9 cellular contexts compared by ENCODE assay signal in genomic region chrX:71096702-71097032, GRCh38. TPM values are rescaled to one million over a fixed set of nuclear protein-coding genes. Genes with fewer than 3 reads are reported as not detected.
DNase-seq lines count a peak whose midpoint lies in the region; ATAC-seq and TF ChIP-seq lines count a peak whose summit lies in the region.
"Had no signal": no experiment of that assay in that cellular context is flagged by ENCODE, and none has a peak within 500 bp of the region (broad histone marks: within the 10 kb centered on the region; RNA-seq: fewer than 3 reads in every experiment).

No MANE protein-coding gene starts in this region.

- DNase-seq in WERI-Rb-1 (no peak), left ventricle myocardium inferior (no peak), skeletal muscle cell (ENCODE audit: low read depth) (no peak), pons (ENCODE audit: low spot score) (no peak), NCI-H1436 (lab: John Stamatoyannopoulos, UW) (no peak), EL (no peak)
- DNase-seq: stimulated activated CD4-positive, alpha-beta T cell treated with anti-CD3 and anti-CD28 coated beads, Interleukin-4, amount 100 ng/mL, for 24 hours had no signal

- TF ChIP-seq CTCF in GM12875 (IDR thresholded peaks at IDR 0.05; ENCODE audit: borderline replicate concordance, insufficient read depth, low read depth, low read length) (no peak), WERI-Rb-1 (IDR thresholded peaks at IDR 0.05; ENCODE audit: low read depth, low read length) (no peak), left ventricle myocardium inferior (IDR thresholded peaks at IDR 0.05; ENCODE audit: borderline replicate concordance) (no peak)

- no peak for ATAC-seq in HG02678 (IDR thresholded peaks at IDR 0.05; ENCODE audit: unreplicated experiment)

- H3K4me1 ChIP-seq in left ventricle myocardium inferior: peaks cover 13% of the 10 kb centered on the region

- intact Hi-C loops in left ventricle myocardium inferior (cut with micrococcal nuclease): no loop called here

- H3K27ac ChIP-seq in WERI-Rb-1: no peak overlapping the region
- peak overlapping the region; percentile 71 for H3K27ac ChIP-seq in left ventricle myocardium inferior (replicated peaks)

- H3K9me3 ChIP-seq in WERI-Rb-1 (ENCODE audit: severe bottlenecking) (no peaks in the 10 kb centered on the region), left ventricle myocardium inferior (replicated peaks) (no peaks in the 10 kb centered on the region)

- H3K4me3 ChIP-seq in GM12875 (ENCODE audit: low read depth, low read length): peak overlapping the region; percentile 71
- peak overlapping the region; percentile 65 for H3K4me3 ChIP-seq in WERI-Rb-1 (ENCODE audit: low read depth, low read length)
- H3K4me3 ChIP-seq in left ventricle myocardium inferior: peak overlapping the region; percentile 71
- peak overlapping the region; percentile 62 for H3K4me3 ChIP-seq in skeletal muscle cell (ENCODE audit: low read depth, low read length)

- H3K27me3 ChIP-seq in WERI-Rb-1 (ENCODE audit: insufficient read depth, low read depth, severe bottlenecking) (peaks cover 35% of the 10 kb centered on the region), left ventricle myocardium inferior (ENCODE audit: low read depth) (no peaks in the 10 kb centered on the region)

- H3K36me3 ChIP-seq in WERI-Rb-1: no peaks in the 10 kb centered on the region
- H3K36me3 ChIP-seq in left ventricle myocardium inferior: no peaks in the 10 kb centered on the region

RNA-seq across cellular contexts. Expression of gene FOXO4, which starts 1.0 kb away (rescaled TPM):
- 39.5 TPM for total RNA-seq in left ventricle myocardium inferior

RNA-seq across cellular contexts. Expression of gene CXorf65, which starts 9.9 kb away (rescaled TPM):
- total RNA-seq in left ventricle myocardium inferior: not detected

RNA-seq across cellular contexts. Expression of gene IL2RG, which starts 14.7 kb away (rescaled TPM):
- 0.99 TPM for total RNA-seq in left ventricle myocardium inferior

RNA-seq across cellular contexts. Expression of gene MED12, which starts 21.7 kb away (rescaled TPM):
- 23.2 TPM for total RNA-seq in left ventricle myocardium inferior

RNA-seq across cellular contexts. Expression of gene SNX12, which starts 28.5 kb away (rescaled TPM):
- total RNA-seq in left ventricle myocardium inferior: 42.7 TPM
